Comparison of ENCODE assay signal across 23 cellular contexts in genomic region chr18:61666876-61667590, GRCh38.
"Had no signal": no experiment of that assay in that cellular context is flagged by ENCODE, and none has a peak within 500 bp of the region (broad histone marks: within the 10 kb centered on the region; RNA-seq: fewer than 3 reads in every experiment).

No MANE protein-coding gene starts in this region.

- H3K27ac ChIP-seq: adrenal gland, spleen, thoracic aorta, upper lobe of left lung had no signal

- H3K27ac Mint-ChIP-seq: activated CD4-positive, alpha-beta T cell treated with anti-CD3 and anti-CD28 coated beads, Interleukin-2, amount 10 ng/mL, durations not matched to agents 24 days and 14 days; activated CD8-positive, alpha-beta T cell treated with anti-CD3 and anti-CD28 coated beads, Interleukin-2, amount 10 ng/mL, durations not matched to agents 7 days and 5 days; immature natural killer cell; memory B cell; naive B cell; stimulated activated memory B cell treated with anti-CD40 and anti-IgM and Interleukin-4, amounts not matched to agents 10 μg/mL and 1 μg/mL and 100 μg/mL, for 72 hours; T-helper 2 cell treated with Interferon-gamma antibody and Interleukin-4, amounts not matched to agents 5 μg/mL and 100 μg/mL, for 36 hours had no signal

- H3K27me3 Mint-ChIP-seq: memory B cell; naive B cell; stimulated activated memory B cell treated with anti-CD40 and anti-IgM and Interleukin-4, amounts not matched to agents 10 μg/mL and 1 μg/mL and 100 μg/mL, for 72 hours had no signal

- H3K36me3 Mint-ChIP-seq: immature natural killer cell; memory B cell; naive B cell; stimulated activated memory B cell treated with anti-CD40 and anti-IgM and Interleukin-4, amounts not matched to agents 10 μg/mL and 1 μg/mL and 100 μg/mL, for 72 hours had no signal

- H3K36me3 ChIP-seq: adrenal gland, spleen, thoracic aorta, upper lobe of left lung had no signal

- H3K4me1 Mint-ChIP-seq: activated CD4-positive, alpha-beta T cell treated with anti-CD3 and anti-CD28 coated beads, Interleukin-2, amount 10 ng/mL, durations not matched to agents 24 days and 14 days; immature natural killer cell; memory B cell; naive B cell; neural crest cell; stimulated activated memory B cell treated with anti-CD40 and anti-IgM and Interleukin-4, amounts not matched to agents 10 μg/mL and 1 μg/mL and 100 μg/mL, for 72 hours had no signal

- H3K27me3 ChIP-seq: adrenal gland, spleen, upper lobe of left lung had no signal

- ATAC-seq: activated CD8-positive, alpha-beta T cell treated with anti-CD3 and anti-CD28 coated beads, Interleukin-2, amount 10 ng/mL, durations not matched to agents 7 days and 5 days; activated T-cell treated with anti-CD3 and anti-CD28 coated beads, Interleukin-2, amount 50 U/mL, for 4 hours; left ventricle myocardium superior; mucosa of descending colon; stimulated activated memory B cell treated with anti-CD40 and anti-IgM and Interleukin-4, amounts not matched to agents 10 μg/mL and 1 μg/mL and 100 μg/mL, for 72 hours had no signal

- DNase-seq: activated CD4-positive, alpha-beta T cell treated with anti-CD3 and anti-CD28 coated beads, Interleukin-2, amount 10 ng/mL, durations not matched to agents 24 days and 14 days; activated CD8-positive, alpha-beta T cell treated with anti-CD3 and anti-CD28 coated beads, Interleukin-2, amount 10 ng/mL, durations not matched to agents 7 days and 5 days; activated naive CD4-positive, alpha-beta T cell treated with anti-CD3 and anti-CD28 coated beads, Interleukin-2, amount 50 U/mL, for 16 hours; activated T-cell treated with anti-CD3 and anti-CD28 coated beads, Interleukin-2, amount 50 U/mL, for 4 hours; adrenal gland; effector memory CD4-positive, alpha-beta T cell; foreskin fibroblast; glutamatergic neuron; hippocampal formation; immature natural killer cell; kidney glomerular epithelial cell; left ventricle myocardium superior; mucosa of descending colon; naive B cell; retina; spleen; stimulated activated CD4-positive, alpha-beta T cell treated with anti-CD3 and anti-CD28 coated beads, Interleukin-4, amount 100 ng/mL, for 4 hours; upper lobe of left lung had no signal

- H3K4me1 ChIP-seq: adrenal gland, spleen had no signal

- H3K4me3 Mint-ChIP-seq: activated CD4-positive, alpha-beta T cell treated with anti-CD3 and anti-CD28 coated beads, Interleukin-2, amount 10 ng/mL, durations not matched to agents 24 days and 14 days; activated CD8-positive, alpha-beta T cell treated with anti-CD3 and anti-CD28 coated beads, Interleukin-2, amount 10 ng/mL, durations not matched to agents 7 days and 5 days; activated T-cell treated with anti-CD3 and anti-CD28 coated beads, Interleukin-2, amount 50 U/mL, for 4 hours; immature natural killer cell; memory B cell; naive B cell; neural crest cell; stimulated activated memory B cell treated with anti-CD40 and anti-IgM and Interleukin-4, amounts not matched to agents 10 μg/mL and 1 μg/mL and 100 μg/mL, for 72 hours; T-helper 2 cell treated with Interferon-gamma antibody and Interleukin-4, amounts not matched to agents 5 μg/mL and 100 μg/mL, for 36 hours had no signal

- H3K9me3 ChIP-seq: adrenal gland, mucosa of descending colon, thoracic aorta, upper lobe of left lung had no signal

- H3K4me3 ChIP-seq: adrenal gland, mucosa of descending colon, spleen, thoracic aorta, upper lobe of left lung had no signal

- H3K9me3 Mint-ChIP-seq: memory B cell; T-helper 2 cell treated with Interferon-gamma antibody and Interleukin-4, amounts not matched to agents 5 μg/mL and 100 μg/mL, for 36 hours had no signal
